In the genomic region with DNA sequence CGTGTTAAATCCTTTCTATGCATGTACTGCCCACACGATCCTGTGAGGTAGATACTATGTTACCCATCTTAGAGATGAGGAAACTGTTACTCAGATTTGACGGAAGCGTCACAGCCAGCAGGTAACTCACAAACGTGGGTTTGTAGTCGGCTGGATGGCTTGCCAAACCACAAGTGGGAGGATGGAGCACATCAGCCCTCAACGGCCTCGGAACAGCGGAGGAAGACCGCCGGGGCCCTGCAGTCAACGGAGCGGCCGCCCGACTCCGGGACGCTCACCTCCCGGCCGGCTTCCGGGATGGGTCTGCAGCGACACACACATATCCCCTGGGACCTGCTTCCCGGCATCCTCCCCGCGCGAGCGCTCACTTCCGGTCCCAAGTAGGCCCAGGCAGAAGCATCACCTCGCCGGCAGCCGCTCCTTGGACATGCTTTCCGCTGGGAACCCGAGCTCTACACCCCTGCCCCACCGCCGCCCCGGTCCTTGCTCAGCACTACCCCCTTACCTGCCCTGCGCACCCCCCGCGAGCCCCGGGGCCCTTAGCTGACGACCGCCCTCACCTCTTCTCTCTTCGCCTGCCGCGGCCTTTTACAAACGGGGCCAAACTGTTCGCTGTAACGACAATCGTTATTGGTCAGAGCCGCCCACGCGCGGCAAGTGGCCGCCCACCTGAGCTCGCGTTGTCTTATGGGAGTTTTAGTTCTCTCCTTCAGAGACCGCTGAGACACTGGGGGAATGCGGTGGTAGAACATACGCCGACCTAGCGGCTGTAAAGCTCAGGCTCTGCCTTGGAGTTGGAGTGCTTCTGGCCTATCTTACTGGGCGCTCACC, we compare ENCODE assay signal across 8 cellular contexts. TPM values are rescaled to one million over a fixed set of nuclear protein-coding genes. Genes with fewer than 3 reads are reported as not detected.
DNase-seq lines count a peak whose midpoint lies in the region; ATAC-seq and TF ChIP-seq lines count a peak whose summit lies in the region.

A gene (minus strand): TSS at position 607 of the 831 bp plus-strand sequence. CDS start 9,034 bp downstream, outside the sequence.

- no peak; the same call in 1 of the 2 replicates for TF ChIP-seq CTCF in C4-2B (conservative IDR thresholded peaks at IDR 0.05)

- peak; percentile 94 for DNase-seq in NCI-H748 (lab: John Stamatoyannopoulos, UW; ENCODE audit: unreplicated experiment)
- peak; percentile 93 for DNase-seq in activated CD4-positive, alpha-beta T cell treated with anti-CD3 and anti-CD28 coated beads, Interleukin-2, amount 50 U/mL, for 1 hour
- peak; percentile 95 for DNase-seq in dedifferentiated amniotic fluid mesenchymal stem cell (ENCODE audit: extremely low spot score)
- DNase-seq in left lobe of liver (ENCODE audit: low spot score) = peak; percentile 97
- DNase-seq in stimulated activated CD4-positive, alpha-beta T cell treated with anti-CD3 and anti-CD28 coated beads, Interleukin-2, amount 100 ng/mL, for 4 hours (ENCODE audit: low read depth) = peak; percentile 96

- H3K27ac ChIP-seq in C4-2B = peak within 1 kb of the TSS; percentile 83

- ATAC-seq in GM19351 (IDR thresholded peaks at IDR 0.05; ENCODE audit: unreplicated experiment) (peak; percentile 78), HG03521 (IDR thresholded peaks at IDR 0.05; ENCODE audit: unreplicated experiment) (peak; percentile 78), left lobe of liver (peak; percentile 92)

RNA-seq across cellular contexts. Expression of the gene that starts here (rescaled TPM):
- 19.1 TPM for total RNA-seq in left lobe of liver

Comparison
In these comparisons a context has a peak if more than half of its experiments do, and no peak if none do; other contexts are left out.
1. Peak in every context shown above with its lines: DNase-seq, ATAC-seq and H3K27ac ChIP-seq.